In the genomic region with DNA sequence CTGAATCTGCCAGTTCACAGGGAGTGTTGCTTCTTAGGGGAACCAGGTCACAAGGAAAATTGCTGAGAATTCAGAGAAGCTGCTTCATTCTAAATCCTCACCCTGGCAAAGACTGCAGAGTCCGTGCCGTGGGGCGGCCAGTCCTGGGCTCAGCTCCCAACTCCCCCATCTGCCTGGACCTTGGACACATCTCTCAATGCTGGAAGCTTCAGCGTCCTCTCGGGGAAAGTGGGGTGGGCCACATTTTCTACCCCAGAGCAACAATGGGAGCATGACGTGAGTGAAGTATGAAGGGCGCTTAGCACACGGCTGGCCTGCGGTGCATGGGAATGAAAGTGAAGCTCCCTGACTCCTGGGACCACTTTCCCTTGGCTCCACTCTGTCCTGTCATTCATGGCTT, we compare ENCODE assay signal across 1 cellular context.
A peak's percentile ranks its signal among the peaks of the same experiment; 100 is the strongest.
TF ChIP-seq lines count a peak whose summit lies in the region.

No MANE protein-coding gene starts in this region.

TF ChIP-seq in HepG2, 621 proteins besides CTCF, POLR2A, EP300 and RAD21:
- TF ChIP-seq, protein P1, sequence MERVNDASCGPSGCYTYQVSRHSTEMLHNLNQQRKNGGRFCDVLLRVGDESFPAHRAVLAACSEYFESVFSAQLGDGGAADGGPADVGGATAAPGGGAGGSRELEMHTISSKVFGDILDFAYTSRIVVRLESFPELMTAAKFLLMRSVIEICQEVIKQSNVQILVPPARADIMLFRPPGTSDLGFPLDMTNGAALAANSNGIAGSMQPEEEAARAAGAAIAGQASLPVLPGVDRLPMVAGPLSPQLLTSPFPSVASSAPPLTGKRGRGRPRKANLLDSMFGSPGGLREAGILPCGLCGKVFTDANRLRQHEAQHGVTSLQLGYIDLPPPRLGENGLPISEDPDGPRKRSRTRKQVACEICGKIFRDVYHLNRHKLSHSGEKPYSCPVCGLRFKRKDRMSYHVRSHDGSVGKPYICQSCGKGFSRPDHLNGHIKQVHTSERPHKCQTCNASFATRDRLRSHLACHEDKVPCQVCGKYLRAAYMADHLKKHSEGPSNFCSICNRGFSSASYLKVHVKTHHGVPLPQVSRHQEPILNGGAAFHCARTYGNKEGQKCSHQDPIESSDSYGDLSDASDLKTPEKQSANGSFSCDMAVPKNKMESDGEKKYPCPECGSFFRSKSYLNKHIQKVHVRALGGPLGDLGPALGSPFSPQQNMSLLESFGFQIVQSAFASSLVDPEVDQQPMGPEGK (CRISPR knock-in tag; IDR thresholded peaks at IDR 0.05): 0 out of 2 replicates have a peak, but pooled peaks have one; percentile 20
- TF ChIP-seq RFXAP (CRISPR knock-in tag; IDR thresholded peaks at IDR 0.05; ENCODE audit: borderline replicate concordance) (no peak), MIER3 (CRISPR knock-in tag; IDR thresholded peaks at IDR 0.05; ENCODE audit: borderline replicate concordance) (no peak), ZNF256 (CRISPR knock-in tag; conservative IDR thresholded peaks at IDR 0.05) (no peak), HNF4G (IDR thresholded peaks at IDR 0.05; ENCODE audit: borderline replicate concordance, low read depth, low read length) (0 out of 2 replicates have a peak, but pooled peaks have one; percentile 13), HNF4G (CRISPR knock-in tag; IDR thresholded peaks at IDR 0.05; ENCODE audit: borderline replicate concordance, low read depth) (no peak), XRCC5 (optimal IDR thresholded peaks at IDR 0.05; ENCODE audit: low read length) (peak; percentile 33), GTF2F1 (IDR thresholded peaks at IDR 0.05; ENCODE audit: low read length) (no peak), ZNF615 (CRISPR knock-in tag; IDR thresholded peaks at IDR 0.05; ENCODE audit: borderline replicate concordance) (no peak), FLYWCH1 (CRISPR knock-in tag; IDR thresholded peaks at IDR 0.05) (no peak), ZNF816 (CRISPR knock-in tag; IDR thresholded peaks at IDR 0.05; ENCODE audit: borderline replicate concordance) (no peak), HNF4A (CRISPR knock-in tag; IDR thresholded peaks at IDR 0.05) (peak; percentile 52)
- TF ChIP-seq, protein P2, sequence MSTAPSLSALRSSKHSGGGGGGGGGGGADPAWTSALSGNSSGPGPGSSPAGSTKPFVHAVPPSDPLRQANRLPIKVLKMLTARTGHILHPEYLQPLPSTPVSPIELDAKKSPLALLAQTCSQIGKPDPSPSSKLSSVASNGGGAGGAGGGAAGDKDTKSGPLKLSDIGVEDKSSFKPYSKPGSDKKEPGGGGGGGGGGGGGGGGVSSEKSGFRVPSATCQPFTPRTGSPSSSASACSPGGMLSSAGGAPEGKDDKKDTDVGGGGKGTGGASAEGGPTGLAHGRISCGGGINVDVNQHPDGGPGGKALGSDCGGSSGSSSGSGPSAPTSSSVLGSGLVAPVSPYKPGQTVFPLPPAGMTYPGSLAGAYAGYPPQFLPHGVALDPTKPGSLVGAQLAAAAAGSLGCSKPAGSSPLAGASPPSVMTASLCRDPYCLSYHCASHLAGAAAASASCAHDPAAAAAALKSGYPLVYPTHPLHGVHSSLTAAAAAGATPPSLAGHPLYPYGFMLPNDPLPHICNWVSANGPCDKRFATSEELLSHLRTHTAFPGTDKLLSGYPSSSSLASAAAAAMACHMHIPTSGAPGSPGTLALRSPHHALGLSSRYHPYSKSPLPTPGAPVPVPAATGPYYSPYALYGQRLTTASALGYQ (CRISPR knock-in tag; IDR thresholded peaks at IDR 0.05): no peak
